In the genomic region with DNA sequence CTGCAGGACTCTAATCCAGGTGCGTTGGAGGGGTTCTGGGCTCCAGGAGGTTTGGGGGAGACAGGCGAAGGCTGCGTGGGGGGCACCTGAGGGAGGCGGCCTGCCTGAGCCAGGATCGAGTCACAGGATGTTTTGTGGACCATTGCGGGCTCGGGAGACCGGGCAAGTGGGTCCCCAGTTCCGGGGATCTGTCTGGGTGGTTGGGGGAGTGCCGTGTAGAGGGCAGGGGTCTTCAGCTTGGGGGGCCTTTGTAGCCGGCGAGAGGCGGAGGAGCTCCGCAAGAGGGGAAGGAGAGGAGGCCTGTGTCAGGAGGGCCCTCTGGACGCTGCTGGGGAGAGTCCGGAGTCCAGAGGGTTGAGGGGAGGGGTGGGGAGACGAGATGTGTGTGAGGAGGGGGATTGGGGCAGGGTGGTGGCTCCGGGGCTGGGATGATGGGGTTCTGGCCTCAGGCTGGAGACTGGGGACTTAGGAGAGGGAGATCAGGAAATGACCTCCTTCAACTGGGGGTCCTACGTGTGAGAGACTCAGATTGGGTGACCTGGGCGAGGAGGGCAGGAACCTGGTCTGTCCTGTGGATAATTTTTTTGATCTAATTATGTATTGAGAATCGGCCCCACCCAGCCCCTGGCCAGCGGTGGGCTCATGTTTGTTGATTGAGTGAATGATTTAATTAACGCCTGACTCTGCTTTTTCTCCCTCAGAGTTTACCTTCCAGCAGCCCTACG, we compare ENCODE assay signal across 1 cellular context.
TF ChIP-seq lines count a peak whose summit lies in the region.

No MANE protein-coding gene starts in this region.

TF ChIP-seq in HepG2, 621 proteins besides CTCF, POLR2A, EP300 and RAD21 (continued from another document and continues in another):
- TF ChIP-seq HES4 (CRISPR knock-in tag; IDR thresholded peaks at IDR 0.05; ENCODE audit: borderline replicate concordance), result no peak
- TF ChIP-seq, protein P1, sequence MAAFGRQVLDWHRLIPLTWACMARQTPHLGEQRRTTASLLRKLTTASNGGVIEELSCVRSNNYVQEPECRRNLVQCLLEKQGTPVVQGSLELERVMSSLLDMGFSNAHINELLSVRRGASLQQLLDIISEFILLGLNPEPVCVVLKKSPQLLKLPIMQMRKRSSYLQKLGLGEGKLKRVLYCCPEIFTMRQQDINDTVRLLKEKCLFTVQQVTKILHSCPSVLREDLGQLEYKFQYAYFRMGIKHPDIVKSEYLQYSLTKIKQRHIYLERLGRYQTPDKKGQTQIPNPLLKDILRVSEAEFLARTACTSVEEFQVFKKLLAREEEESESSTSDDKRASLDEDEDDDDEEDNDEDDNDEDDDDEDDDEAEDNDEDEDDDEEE (CRISPR knock-in tag; IDR thresholded peaks at IDR 0.05), result no peak; the same call in 1 of the 2 replicates
- TF ChIP-seq, protein P2, sequence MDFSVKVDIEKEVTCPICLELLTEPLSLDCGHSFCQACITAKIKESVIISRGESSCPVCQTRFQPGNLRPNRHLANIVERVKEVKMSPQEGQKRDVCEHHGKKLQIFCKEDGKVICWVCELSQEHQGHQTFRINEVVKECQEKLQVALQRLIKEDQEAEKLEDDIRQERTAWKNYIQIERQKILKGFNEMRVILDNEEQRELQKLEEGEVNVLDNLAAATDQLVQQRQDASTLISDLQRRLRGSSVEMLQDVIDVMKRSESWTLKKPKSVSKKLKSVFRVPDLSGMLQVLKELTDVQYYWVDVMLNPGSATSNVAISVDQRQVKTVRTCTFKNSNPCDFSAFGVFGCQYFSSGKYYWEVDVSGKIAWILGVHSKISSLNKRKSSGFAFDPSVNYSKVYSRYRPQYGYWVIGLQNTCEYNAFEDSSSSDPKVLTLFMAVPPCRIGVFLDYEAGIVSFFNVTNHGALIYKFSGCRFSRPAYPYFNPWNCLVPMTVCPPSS (IDR thresholded peaks at IDR 0.05), result no peak
- TF ChIP-seq ZNF121 (CRISPR knock-in tag; IDR thresholded peaks at IDR 0.05), result no peak
- no peak for TF ChIP-seq ZNF3 (CRISPR knock-in tag; IDR thresholded peaks at IDR 0.05)
- TF ChIP-seq, protein P3, sequence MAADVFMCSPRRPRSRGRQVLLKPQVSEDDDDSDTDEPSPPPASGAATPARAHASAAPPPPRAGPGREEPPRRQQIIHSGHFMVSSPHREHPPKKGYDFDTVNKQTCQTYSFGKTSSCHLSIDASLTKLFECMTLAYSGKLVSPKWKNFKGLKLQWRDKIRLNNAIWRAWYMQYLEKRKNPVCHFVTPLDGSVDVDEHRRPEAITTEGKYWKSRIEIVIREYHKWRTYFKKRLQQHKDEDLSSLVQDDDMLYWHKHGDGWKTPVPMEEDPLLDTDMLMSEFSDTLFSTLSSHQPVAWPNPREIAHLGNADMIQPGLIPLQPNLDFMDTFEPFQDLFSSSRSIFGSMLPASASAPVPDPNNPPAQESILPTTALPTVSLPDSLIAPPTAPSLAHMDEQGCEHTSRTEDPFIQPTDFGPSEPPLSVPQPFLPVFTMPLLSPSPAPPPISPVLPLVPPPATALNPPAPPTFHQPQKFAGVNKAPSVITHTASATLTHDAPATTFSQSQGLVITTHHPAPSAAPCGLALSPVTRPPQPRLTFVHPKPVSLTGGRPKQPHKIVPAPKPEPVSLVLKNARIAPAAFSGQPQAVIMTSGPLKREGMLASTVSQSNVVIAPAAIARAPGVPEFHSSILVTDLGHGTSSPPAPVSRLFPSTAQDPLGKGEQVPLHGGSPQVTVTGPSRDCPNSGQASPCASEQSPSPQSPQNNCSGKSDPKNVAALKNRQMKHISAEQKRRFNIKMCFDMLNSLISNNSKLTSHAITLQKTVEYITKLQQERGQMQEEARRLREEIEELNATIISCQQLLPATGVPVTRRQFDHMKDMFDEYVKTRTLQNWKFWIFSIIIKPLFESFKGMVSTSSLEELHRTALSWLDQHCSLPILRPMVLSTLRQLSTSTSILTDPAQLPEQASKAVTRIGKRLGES (CRISPR knock-in tag; IDR thresholded peaks at IDR 0.05; ENCODE audit: borderline replicate concordance), result no peak
- TF ChIP-seq ZNF337 (CRISPR knock-in tag; IDR thresholded peaks at IDR 0.05; ENCODE audit: borderline replicate concordance, low read depth), result no peak
- no peak for TF ChIP-seq ZNF446 (CRISPR knock-in tag; IDR thresholded peaks at IDR 0.05)
- TF ChIP-seq, protein P4, sequence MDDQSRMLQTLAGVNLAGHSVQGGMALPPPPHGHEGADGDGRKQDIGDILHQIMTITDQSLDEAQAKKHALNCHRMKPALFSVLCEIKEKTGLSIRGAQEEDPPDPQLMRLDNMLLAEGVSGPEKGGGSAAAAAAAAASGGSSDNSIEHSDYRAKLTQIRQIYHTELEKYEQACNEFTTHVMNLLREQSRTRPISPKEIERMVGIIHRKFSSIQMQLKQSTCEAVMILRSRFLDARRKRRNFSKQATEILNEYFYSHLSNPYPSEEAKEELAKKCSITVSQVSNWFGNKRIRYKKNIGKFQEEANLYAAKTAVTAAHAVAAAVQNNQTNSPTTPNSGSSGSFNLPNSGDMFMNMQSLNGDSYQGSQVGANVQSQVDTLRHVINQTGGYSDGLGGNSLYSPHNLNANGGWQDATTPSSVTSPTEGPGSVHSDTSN (CRISPR knock-in tag; IDR thresholded peaks at IDR 0.05; ENCODE audit: borderline replicate concordance), result no peak
- TF ChIP-seq, protein P5, sequence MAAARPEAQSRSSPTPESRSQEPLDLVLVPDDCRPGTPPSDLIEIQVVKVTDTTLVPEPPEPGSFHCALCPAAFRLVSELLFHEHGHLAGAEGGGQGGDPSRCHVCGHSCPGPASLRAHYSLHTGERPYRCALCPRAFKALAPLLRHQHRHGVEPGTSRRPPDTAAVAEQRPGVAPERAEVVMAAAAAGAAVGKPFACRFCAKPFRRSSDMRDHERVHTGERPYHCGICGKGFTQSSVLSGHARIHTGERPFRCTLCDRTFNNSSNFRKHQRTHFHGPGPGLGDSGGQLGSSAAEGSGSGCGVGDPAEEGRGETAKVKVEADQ (CRISPR knock-in tag; IDR thresholded peaks at IDR 0.05; ENCODE audit: borderline replicate concordance), result no peak
- no peak for TF ChIP-seq ZNF451 (CRISPR knock-in tag; IDR thresholded peaks at IDR 0.05)
- TF ChIP-seq ZFP62 (CRISPR knock-in tag; IDR thresholded peaks at IDR 0.05), result no peak
- TF ChIP-seq, protein P6, sequence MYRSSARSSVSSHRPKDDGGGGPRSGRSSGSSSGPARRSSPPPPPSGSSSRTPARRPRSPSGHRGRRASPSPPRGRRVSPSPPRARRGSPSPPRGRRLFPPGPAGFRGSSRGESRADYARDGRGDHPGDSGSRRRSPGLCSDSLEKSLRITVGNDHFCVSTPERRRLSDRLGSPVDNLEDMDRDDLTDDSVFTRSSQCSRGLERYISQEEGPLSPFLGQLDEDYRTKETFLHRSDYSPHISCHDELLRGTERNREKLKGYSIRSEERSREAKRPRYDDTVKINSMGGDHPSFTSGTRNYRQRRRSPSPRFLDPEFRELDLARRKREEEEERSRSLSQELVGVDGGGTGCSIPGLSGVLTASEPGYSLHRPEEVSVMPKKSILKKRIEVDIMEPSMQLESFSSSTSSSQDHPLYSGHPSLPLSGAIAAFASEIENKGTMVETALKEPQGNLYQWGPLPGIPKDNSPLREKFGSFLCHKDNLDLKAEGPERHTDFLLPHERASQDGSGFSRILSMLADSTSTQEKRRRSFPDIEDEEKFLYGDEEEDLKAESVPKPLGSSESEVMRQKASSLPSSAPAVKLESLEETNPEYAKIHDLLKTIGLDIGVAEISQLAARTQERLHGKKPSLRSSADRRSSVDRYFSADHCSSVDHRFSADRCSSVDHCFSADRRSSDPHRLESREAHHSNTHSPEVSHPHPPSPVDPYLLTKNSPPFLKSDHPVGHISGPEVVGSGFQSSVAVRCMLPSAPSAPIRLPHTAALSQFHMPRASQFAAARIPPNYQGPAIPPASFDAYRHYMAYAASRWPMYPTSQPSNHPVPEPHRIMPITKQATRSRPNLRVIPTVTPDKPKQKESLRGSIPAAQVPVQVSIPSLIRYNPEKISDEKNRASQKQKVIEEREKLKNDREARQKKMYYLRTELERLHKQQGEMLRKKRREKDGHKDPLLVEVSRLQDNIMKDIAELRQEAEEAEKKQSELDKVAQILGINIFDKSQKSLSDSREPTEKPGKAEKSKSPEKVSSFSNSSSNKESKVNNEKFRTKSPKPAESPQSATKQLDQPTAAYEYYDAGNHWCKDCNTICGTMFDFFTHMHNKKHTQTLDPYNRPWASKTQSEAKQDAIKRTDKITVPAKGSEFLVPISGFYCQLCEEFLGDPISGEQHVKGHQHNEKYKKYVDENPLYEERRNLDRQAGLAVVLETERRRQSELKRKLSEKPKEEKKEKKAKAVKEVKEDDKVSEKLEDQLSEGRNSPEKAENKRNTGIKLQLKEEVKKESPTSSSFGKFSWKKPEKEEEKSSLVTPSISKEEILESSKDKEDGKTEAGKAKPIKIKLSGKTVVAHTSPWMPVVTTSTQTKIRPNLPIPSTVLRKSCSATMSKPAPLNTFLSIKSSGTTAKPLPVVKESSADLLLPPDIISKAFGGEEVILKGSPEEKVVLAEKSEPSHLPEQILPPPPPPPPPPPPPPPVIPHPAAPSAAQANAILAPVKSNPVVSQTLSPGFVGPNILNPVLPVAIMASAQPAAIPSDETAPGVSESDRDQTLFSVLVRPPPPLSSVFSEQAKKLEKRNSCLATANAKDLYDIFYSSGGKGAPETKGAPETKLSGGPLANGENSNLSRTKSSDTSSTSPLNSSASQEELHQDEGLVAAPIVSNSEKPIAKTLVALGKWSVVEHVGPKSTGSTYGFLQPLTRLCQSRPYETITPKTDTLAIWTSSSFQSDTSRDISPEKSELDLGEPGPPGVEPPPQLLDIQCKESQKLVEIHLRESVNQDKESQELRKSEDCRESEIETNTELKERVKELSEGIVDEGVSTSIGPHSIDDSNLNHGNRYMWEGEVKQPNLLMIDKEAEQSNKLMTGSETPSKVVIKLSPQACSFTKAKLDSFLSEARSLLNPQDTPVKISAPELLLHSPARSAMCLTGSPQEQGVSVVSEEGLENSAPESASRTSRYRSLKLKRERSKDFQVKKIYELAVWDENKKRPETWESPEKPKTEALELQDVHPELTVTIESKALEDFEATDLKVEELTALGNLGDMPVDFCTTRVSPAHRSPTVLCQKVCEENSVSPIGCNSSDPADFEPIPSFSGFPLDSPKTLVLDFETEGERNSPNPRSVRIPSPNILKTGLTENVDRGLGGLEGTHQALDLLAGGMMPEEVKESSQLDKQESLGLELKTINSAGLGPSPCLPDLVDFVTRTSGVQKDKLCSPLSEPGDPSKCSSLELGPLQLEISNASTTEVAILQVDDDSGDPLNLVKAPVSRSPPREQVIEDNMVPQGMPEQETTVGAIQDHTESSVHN (CRISPR knock-in tag; IDR thresholded peaks at IDR 0.05), result no peak
- TF ChIP-seq HHEX (CRISPR knock-in tag; IDR thresholded peaks at IDR 0.05), result no peak
- peak; percentile 63; the same call in 1 of the 2 replicates for TF ChIP-seq HIVEP1 (CRISPR knock-in tag; IDR thresholded peaks at IDR 0.05)
- TF ChIP-seq, protein P7, sequence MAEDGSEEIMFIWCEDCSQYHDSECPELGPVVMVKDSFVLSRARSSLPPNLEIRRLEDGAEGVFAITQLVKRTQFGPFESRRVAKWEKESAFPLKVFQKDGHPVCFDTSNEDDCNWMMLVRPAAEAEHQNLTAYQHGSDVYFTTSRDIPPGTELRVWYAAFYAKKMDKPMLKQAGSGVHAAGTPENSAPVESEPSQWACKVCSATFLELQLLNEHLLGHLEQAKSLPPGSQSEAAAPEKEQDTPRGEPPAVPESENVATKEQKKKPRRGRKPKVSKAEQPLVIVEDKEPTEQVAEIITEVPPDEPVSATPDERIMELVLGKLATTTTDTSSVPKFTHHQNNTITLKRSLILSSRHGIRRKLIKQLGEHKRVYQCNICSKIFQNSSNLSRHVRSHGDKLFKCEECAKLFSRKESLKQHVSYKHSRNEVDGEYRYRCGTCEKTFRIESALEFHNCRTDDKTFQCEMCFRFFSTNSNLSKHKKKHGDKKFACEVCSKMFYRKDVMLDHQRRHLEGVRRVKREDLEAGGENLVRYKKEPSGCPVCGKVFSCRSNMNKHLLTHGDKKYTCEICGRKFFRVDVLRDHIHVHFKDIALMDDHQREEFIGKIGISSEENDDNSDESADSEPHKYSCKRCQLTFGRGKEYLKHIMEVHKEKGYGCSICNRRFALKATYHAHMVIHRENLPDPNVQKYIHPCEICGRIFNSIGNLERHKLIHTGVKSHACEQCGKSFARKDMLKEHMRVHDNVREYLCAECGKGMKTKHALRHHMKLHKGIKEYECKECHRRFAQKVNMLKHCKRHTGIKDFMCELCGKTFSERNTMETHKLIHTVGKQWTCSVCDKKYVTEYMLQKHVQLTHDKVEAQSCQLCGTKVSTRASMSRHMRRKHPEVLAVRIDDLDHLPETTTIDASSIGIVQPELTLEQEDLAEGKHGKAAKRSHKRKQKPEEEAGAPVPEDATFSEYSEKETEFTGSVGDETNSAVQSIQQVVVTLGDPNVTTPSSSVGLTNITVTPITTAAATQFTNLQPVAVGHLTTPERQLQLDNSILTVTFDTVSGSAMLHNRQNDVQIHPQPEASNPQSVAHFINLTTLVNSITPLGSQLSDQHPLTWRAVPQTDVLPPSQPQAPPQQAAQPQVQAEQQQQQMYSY (CRISPR knock-in tag; IDR thresholded peaks at IDR 0.05), result no peak
- TF ChIP-seq, protein P8, sequence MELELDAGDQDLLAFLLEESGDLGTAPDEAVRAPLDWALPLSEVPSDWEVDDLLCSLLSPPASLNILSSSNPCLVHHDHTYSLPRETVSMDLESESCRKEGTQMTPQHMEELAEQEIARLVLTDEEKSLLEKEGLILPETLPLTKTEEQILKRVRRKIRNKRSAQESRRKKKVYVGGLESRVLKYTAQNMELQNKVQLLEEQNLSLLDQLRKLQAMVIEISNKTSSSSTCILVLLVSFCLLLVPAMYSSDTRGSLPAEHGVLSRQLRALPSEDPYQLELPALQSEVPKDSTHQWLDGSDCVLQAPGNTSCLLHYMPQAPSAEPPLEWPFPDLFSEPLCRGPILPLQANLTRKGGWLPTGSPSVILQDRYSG (CRISPR knock-in tag; IDR thresholded peaks at IDR 0.05), result no peak
- no peak for TF ChIP-seq ARNTL (CRISPR knock-in tag; IDR thresholded peaks at IDR 0.05)
- TF ChIP-seq, protein P9, sequence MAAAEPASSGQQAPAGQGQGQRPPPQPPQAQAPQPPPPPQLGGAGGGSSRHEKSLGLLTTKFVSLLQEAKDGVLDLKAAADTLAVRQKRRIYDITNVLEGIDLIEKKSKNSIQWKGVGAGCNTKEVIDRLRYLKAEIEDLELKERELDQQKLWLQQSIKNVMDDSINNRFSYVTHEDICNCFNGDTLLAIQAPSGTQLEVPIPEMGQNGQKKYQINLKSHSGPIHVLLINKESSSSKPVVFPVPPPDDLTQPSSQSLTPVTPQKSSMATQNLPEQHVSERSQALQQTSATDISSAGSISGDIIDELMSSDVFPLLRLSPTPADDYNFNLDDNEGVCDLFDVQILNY (CRISPR knock-in tag; conservative IDR thresholded peaks at IDR 0.05), result no peak
- TF ChIP-seq, protein P10, sequence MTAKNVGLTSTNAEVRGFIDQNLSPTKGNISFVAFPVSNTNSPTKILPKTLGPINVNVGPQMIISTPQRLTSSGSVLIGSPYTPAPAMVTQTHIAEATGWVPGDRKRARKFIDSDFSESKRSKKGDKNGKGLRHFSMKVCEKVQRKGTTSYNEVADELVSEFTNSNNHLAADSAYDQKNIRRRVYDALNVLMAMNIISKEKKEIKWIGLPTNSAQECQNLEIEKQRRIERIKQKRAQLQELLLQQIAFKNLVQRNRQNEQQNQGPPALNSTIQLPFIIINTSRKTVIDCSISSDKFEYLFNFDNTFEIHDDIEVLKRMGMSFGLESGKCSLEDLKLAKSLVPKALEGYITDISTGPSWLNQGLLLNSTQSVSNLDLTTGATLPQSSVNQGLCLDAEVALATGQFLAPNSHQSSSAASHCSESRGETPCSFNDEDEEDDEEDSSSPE (CRISPR knock-in tag; IDR thresholded peaks at IDR 0.05), result no peak
- TF ChIP-seq ZNF333 (CRISPR knock-in tag; IDR thresholded peaks at IDR 0.05; ENCODE audit: borderline replicate concordance), result peak; percentile 82; the same call in 1 of the 2 replicates
- TF ChIP-seq ZNF883 (CRISPR knock-in tag; IDR thresholded peaks at IDR 0.05; ENCODE audit: not compliant biosample characterization), result no peak
- TF ChIP-seq RCOR2 (CRISPR knock-in tag; IDR thresholded peaks at IDR 0.05), result no peak
- no peak for TF ChIP-seq ZSCAN21 (CRISPR knock-in tag; IDR thresholded peaks at IDR 0.05; ENCODE audit: borderline replicate concordance)
- TF ChIP-seq KLF9 (CRISPR knock-in tag; IDR thresholded peaks at IDR 0.05; ENCODE audit: low read depth), result no peak
